1 cellular context compared by ENCODE assay signal in genomic region chr19:53196777-53197396, GRCh38.
A peak's percentile ranks its signal among the peaks of the same experiment; 100 is the strongest.
TF ChIP-seq lines count a peak whose summit lies in the region.

No MANE protein-coding gene starts in this region.

TF ChIP-seq in HepG2, 621 proteins besides CTCF, POLR2A, EP300 and RAD21 (continued from another document):
- TF ChIP-seq PATZ1 (CRISPR knock-in tag; IDR thresholded peaks at IDR 0.05), result no peak
- TF ChIP-seq ZNF816 (CRISPR knock-in tag; IDR thresholded peaks at IDR 0.05; ENCODE audit: borderline replicate concordance), result no peak
- TF ChIP-seq ZBTB7B (CRISPR knock-in tag; IDR thresholded peaks at IDR 0.05), result no peak
- no peak for TF ChIP-seq PCBP2 (optimal IDR thresholded peaks at IDR 0.05; ENCODE audit: low read depth, low read length, poor library complexity, severe bottlenecking)
- TF ChIP-seq, protein P1, sequence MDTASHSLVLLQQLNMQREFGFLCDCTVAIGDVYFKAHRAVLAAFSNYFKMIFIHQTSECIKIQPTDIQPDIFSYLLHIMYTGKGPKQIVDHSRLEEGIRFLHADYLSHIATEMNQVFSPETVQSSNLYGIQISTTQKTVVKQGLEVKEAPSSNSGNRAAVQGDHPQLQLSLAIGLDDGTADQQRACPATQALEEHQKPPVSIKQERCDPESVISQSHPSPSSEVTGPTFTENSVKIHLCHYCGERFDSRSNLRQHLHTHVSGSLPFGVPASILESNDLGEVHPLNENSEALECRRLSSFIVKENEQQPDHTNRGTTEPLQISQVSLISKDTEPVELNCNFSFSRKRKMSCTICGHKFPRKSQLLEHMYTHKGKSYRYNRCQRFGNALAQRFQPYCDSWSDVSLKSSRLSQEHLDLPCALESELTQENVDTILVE (CRISPR knock-in tag; IDR thresholded peaks at IDR 0.05), result no peak
- no peak for TF ChIP-seq ZNF44 (CRISPR knock-in tag; IDR thresholded peaks at IDR 0.05)
- no peak for TF ChIP-seq ZBTB21 (CRISPR knock-in tag; IDR thresholded peaks at IDR 0.05)
- TF ChIP-seq GABPA (IDR thresholded peaks at IDR 0.05; ENCODE audit: low read depth, low read length), result no peak; the same call in 1 of the 2 replicates
- TF ChIP-seq GABPA (CRISPR knock-in tag; IDR thresholded peaks at IDR 0.05; ENCODE audit: low read depth), result peak; percentile 59; the same call in 1 of the 2 replicates
- no peak for TF ChIP-seq FOXK2 (IDR thresholded peaks at IDR 0.05)
- TF ChIP-seq SIX1 (CRISPR knock-in tag; IDR thresholded peaks at IDR 0.05; ENCODE audit: borderline replicate concordance), result no peak
- no peak for TF ChIP-seq ZIK1 (CRISPR knock-in tag; IDR thresholded peaks at IDR 0.05; ENCODE audit: borderline replicate concordance, low read depth)
- TF ChIP-seq ZFP62 (CRISPR knock-in tag; IDR thresholded peaks at IDR 0.05), result no peak
- TF ChIP-seq ASH2L (IDR thresholded peaks at IDR 0.05; ENCODE audit: insufficient read length, low read depth, low read length), result no peak
- peak; percentile 53 for TF ChIP-seq SAP130 (CRISPR knock-in tag; IDR thresholded peaks at IDR 0.05; ENCODE audit: low read depth)
- TF ChIP-seq JUND (CRISPR knock-in tag; IDR thresholded peaks at IDR 0.05), result no peak
- TF ChIP-seq HDAC6 (IDR thresholded peaks at IDR 0.05; ENCODE audit: low read depth, low read length), result no peak
- TF ChIP-seq MXI1 (IDR thresholded peaks at IDR 0.05; ENCODE audit: borderline replicate concordance, low read depth, low read length), result no peak
- TF ChIP-seq ZNF446 (CRISPR knock-in tag; IDR thresholded peaks at IDR 0.05), result no peak
- TF ChIP-seq ELF3 (CRISPR knock-in tag; IDR thresholded peaks at IDR 0.05), result 0 out of 2 replicates have a peak, but pooled peaks have one; percentile 13
- TF ChIP-seq CCDC6 (CRISPR knock-in tag; IDR thresholded peaks at IDR 0.05), result no peak
- no peak for TF ChIP-seq TGIF2 (CRISPR knock-in tag; IDR thresholded peaks at IDR 0.05)
- no peak for TF ChIP-seq NCOA1 (CRISPR knock-in tag; IDR thresholded peaks at IDR 0.05)
- no peak for TF ChIP-seq HOXA7 (CRISPR knock-in tag; IDR thresholded peaks at IDR 0.05)
- peak; percentile 42; the same call in 1 of the 2 replicates for TF ChIP-seq PHF8 (CRISPR knock-in tag; IDR thresholded peaks at IDR 0.05)
- TF ChIP-seq ZNF577 (CRISPR knock-in tag; IDR thresholded peaks at IDR 0.05; ENCODE audit: borderline replicate concordance, low read depth), result no peak
- TF ChIP-seq ZBTB10 (CRISPR knock-in tag; IDR thresholded peaks at IDR 0.05; ENCODE audit: borderline replicate concordance), result no peak
- TF ChIP-seq KAT8 (CRISPR knock-in tag; IDR thresholded peaks at IDR 0.05), result 0 out of 2 replicates have a peak, but pooled peaks have one; percentile 49
- no peak for TF ChIP-seq ZNF343 (CRISPR knock-in tag; IDR thresholded peaks at IDR 0.05)
- TF ChIP-seq, protein P2, sequence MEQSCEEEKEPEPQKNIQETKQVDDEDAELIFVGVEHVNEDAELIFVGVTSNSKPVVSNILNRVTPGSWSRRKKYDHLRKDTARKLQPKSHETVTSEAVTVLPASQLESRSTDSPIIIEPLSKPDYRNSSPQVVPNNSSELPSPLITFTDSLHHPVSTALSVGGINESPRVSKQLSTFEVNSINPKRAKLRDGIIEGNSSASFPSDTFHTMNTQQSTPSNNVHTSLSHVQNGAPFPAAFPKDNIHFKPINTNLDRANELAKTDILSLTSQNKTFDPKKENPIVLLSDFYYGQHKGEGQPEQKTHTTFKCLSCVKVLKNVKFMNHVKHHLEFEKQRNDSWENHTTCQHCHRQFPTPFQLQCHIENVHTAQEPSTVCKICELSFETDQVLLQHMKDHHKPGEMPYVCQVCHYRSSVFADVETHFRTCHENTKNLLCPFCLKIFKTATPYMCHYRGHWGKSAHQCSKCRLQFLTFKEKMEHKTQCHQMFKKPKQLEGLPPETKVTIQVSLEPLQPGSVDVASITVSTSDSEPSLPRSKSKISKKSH (CRISPR knock-in tag; IDR thresholded peaks at IDR 0.05; ENCODE audit: borderline replicate concordance), result no peak
- no peak for TF ChIP-seq ZNF30 (CRISPR knock-in tag; IDR thresholded peaks at IDR 0.05)
- TF ChIP-seq ELF1 (CRISPR knock-in tag; IDR thresholded peaks at IDR 0.05), result peak; percentile 73; the same call in 1 of the 2 replicates
- TF ChIP-seq, protein P3, sequence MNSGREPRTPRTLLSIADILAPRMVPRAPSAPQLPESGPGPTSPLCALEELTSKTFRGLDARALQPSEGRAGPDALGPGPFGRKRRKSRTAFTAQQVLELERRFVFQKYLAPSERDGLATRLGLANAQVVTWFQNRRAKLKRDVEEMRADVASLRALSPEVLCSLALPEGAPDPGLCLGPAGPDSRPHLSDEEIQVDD (CRISPR knock-in tag; IDR thresholded peaks at IDR 0.05; ENCODE audit: borderline replicate concordance), result no peak
- TF ChIP-seq SMAD1 (CRISPR knock-in tag; IDR thresholded peaks at IDR 0.05; ENCODE audit: borderline replicate concordance, low read depth), result no peak
- TF ChIP-seq KLF13 (CRISPR knock-in tag; IDR thresholded peaks at IDR 0.05), result no peak
- no peak for TF ChIP-seq FOXA1 (IDR thresholded peaks at IDR 0.05)
- TF ChIP-seq FOXA1 (CRISPR knock-in tag; IDR thresholded peaks at IDR 0.05), result peak; percentile 46
- TF ChIP-seq ISL2 (CRISPR knock-in tag; IDR thresholded peaks at IDR 0.05), result no peak
- TF ChIP-seq, protein P4, sequence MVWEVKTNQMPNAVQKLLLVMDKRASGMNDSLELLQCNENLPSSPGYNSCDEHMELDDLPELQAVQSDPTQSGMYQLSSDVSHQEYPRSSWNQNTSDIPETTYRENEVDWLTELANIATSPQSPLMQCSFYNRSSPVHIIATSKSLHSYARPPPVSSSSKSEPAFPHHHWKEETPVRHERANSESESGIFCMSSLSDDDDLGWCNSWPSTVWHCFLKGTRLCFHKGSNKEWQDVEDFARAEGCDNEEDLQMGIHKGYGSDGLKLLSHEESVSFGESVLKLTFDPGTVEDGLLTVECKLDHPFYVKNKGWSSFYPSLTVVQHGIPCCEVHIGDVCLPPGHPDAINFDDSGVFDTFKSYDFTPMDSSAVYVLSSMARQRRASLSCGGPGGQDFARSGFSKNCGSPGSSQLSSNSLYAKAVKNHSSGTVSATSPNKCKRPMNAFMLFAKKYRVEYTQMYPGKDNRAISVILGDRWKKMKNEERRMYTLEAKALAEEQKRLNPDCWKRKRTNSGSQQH (CRISPR knock-in tag; IDR thresholded peaks at IDR 0.05; ENCODE audit: low read depth), result no peak
- no peak for TF ChIP-seq MED8 (CRISPR knock-in tag; IDR thresholded peaks at IDR 0.05; ENCODE audit: insufficient replicate concordance)
- no peak for TF ChIP-seq ZNF569 (CRISPR knock-in tag; IDR thresholded peaks at IDR 0.05; ENCODE audit: borderline replicate concordance)
- no peak for TF ChIP-seq JUN (CRISPR knock-in tag; IDR thresholded peaks at IDR 0.05)
- TF ChIP-seq SP5 (CRISPR knock-in tag; IDR thresholded peaks at IDR 0.05; ENCODE audit: borderline replicate concordance, low read depth), result no peak
